In the genomic region with DNA sequence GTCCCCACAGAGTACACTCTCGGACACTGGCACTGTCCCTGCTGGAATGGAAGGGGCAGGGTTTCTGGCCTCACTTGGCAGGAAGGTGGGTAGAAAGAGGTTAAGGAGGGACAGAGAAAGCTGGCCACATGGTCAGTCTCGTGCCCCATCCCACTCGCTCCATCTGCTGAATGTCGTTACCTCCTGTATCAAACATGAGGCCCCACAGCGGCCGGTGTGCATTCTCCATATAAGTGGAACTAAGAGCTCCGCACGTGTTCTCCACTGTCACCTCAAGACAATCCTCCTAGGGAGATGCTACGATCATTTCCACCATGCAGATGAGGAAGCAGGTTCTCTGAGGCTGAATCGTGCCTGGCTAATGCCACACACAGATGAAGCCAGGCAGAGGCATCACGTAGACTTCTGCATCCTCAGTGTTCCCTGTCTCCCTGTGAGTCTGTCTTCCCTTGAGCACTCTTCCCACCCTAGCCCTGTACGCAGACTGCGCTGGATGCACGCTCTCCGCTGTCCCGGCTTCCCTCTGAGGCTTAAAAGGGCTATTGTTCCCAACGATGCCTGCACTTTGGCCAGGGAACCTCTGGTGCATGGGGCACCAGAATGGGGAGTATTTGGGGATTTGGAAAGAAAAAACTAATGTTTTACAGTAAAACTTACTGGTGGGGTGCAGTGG, we compare ENCODE assay signal across 22 cellular contexts. TPM values are rescaled to one million over a fixed set of nuclear protein-coding genes. Genes with fewer than 3 reads are reported as not detected.
A peak's percentile ranks its signal among the peaks of the same experiment; 100 is the strongest.
DNase-seq lines count a peak whose midpoint lies in the region; ATAC-seq and TF ChIP-seq lines count a peak whose summit lies in the region.
"Had no signal": no experiment of that assay in that cellular context is flagged by ENCODE, and none has a peak within 500 bp of the region (broad histone marks: within the 10 kb centered on the region; RNA-seq: fewer than 3 reads in every experiment).

No MANE protein-coding gene starts in this region.

- H3K23ac ChIP-seq in neuronal stem cell (ENCODE audit: low read depth, low read length, poor library complexity), result no peak overlapping the region

- H2BK15ac ChIP-seq in neuronal stem cell (ENCODE audit: low read length), result peak overlapping the region; percentile 91

- no peaks in the 10 kb centered on the region for H3K36me3 ChIP-seq in DND-41 (ENCODE audit: insufficient read depth, low read length)
- H3K36me3 ChIP-seq in neuronal stem cell (replicated peaks in 1 of 2; ENCODE audit: control insufficient read depth in 2 of 2, insufficient read depth in 2 of 2, low read length in 2 of 2), result no peaks in the 10 kb centered on the region
- H3K36me3 ChIP-seq: BLaER1 treated with 17β-estradiol and CSF1 and Interleukin-3, amounts not matched to agents 10 nM and 100 nM; breast epithelium; esophagus muscularis mucosa; lower lobe of right lung; SJCRH30; transverse colon had no signal

- H3K27ac ChIP-seq in DND-41 (ENCODE audit: low read length) (peak overlapping the region; percentile 13), coronary artery (no peak overlapping the region), neuronal stem cell (replicated peaks; ENCODE audit: low read length) (no peak overlapping the region)
- H3K27ac ChIP-seq: BLaER1 treated with 17β-estradiol and CSF1 and Interleukin-3, amounts not matched to agents 10 nM and 100 nM; breast epithelium; esophagus muscularis mucosa; lower lobe of right lung; SJCRH30; transverse colon had no signal

- H3K79me1 ChIP-seq in neuronal stem cell (ENCODE audit: low read depth, low read length), result no peaks in the 10 kb centered on the region

- peaks cover 38% of the 10 kb centered on the region for H3K4me1 ChIP-seq in DND-41 (ENCODE audit: insufficient read depth, low read length)
- peaks cover 9 to 27% of the 10 kb centered on the region in 2 donors for H3K4me1 ChIP-seq in neuronal stem cell (ENCODE audit: control insufficient read depth in 2 of 2, insufficient read depth in 1 of 2, low read depth in 1 of 2, low read length in 2 of 2)
- H3K4me1 ChIP-seq: breast epithelium, esophagus muscularis mucosa, lower lobe of right lung, transverse colon had no signal

- H3K36me3 Mint-ChIP-seq in activated CD4-positive, alpha-beta T cell treated with anti-CD3 and anti-CD28 coated beads, Interleukin-2, amount 10 ng/mL, durations not matched to agents 7 days and 5 days (ENCODE audit: low read depth), result peaks cover 7% of the 10 kb centered on the region
- H3K36me3 Mint-ChIP-seq in activated CD4-positive, alpha-beta T cell treated with anti-CD3 and anti-CD28 coated beads for 36 hours (ENCODE audit: low read depth), result no peaks in the 10 kb centered on the region

- H3K9me3 Mint-ChIP-seq in activated CD4-positive, alpha-beta T cell treated with anti-CD3 and anti-CD28 coated beads, Interleukin-2, amount 10 ng/mL, durations not matched to agents 7 days and 5 days, result no peaks in the 10 kb centered on the region
- no peaks in the 10 kb centered on the region for H3K9me3 Mint-ChIP-seq in activated CD4-positive, alpha-beta T cell treated with anti-CD3 and anti-CD28 coated beads for 36 hours (ENCODE audit: low read depth)
- H3K9me3 Mint-ChIP-seq: activated B cell treated with CpG ODN at 0.5 μM for 24 hours had no signal

- no peak overlapping the region for H3K4me2 ChIP-seq in DND-41 (ENCODE audit: insufficient read depth, low read length)
- no peak overlapping the region for H3K4me2 ChIP-seq in neuronal stem cell (ENCODE audit: insufficient read depth, low read length, poor library complexity, severe bottlenecking)

- CTCF ChIA-PET in activated CD4-positive, alpha-beta T cell treated with anti-CD3 and anti-CD28 coated beads, Interleukin-2, amount 10 ng/mL, durations not matched to agents 7 days and 5 days (lab: Charles Lee), result interaction anchor here (1.4 to 8.6 kb wide), 3 partner anchors 8 to 19 kb away, joined by 4 to 92 read pairs (median 4); no protein-coding TSS in a partner anchor
- CTCF ChIA-PET in activated CD4-positive, alpha-beta T cell treated with anti-CD3 and anti-CD28 coated beads for 36 hours (lab: Charles Lee), result interaction anchor here (0.7 to 6.6 kb wide), 3 partner anchors 17 to 41 kb away, joined by 3 to 62 read pairs (median 3); no protein-coding TSS in a partner anchor

- no peak for ATAC-seq in activated CD4-positive, alpha-beta T cell treated with anti-CD3 and anti-CD28 coated beads for 36 hours
- ATAC-seq in DND-41 (ENCODE audit: insufficient read depth, low read depth), result no peak
- no peak for ATAC-seq in GM18511 (IDR thresholded peaks at IDR 0.05; ENCODE audit: unreplicated experiment)
- ATAC-seq in GM19328 (IDR thresholded peaks at IDR 0.05; ENCODE audit: unreplicated experiment), result no peak
- ATAC-seq: lower lobe of right lung had no signal

- no peaks in the 10 kb centered on the region for H3K27me3 ChIP-seq in DND-41 (ENCODE audit: insufficient read depth, low read length, poor library complexity)
- peaks cover 0 to 26% (median 0%) of the 10 kb centered on the region in 3 experiments for H3K27me3 ChIP-seq in neuronal stem cell (ENCODE audit: control insufficient read depth in 3 of 3, insufficient read depth in 3 of 3, low read depth in 1 of 3, low read length in 3 of 3)
- H3K27me3 ChIP-seq: SJCRH30, transverse colon had no signal

- no peak for DNase-seq in activated CD4-positive, alpha-beta T cell treated with anti-CD3 and anti-CD28 coated beads, Interleukin-2, amount 10 ng/mL, durations not matched to agents 7 days and 5 days
- DNase-seq in activated CD4-positive, alpha-beta T cell treated with anti-CD3 and anti-CD28 coated beads for 36 hours, result no peak
- DNase-seq in DND-41 (no peak), coronary artery (ENCODE audit: low spot score) (peak; percentile 53), neuronal stem cell (ENCODE audit: low spot score) (no peak), inferior parietal cortex (ENCODE audit: extremely low spot score) (no peak)
- DNase-seq: activated B cell treated with CpG ODN at 0.5 μM for 24 hours, Kasumi-1, lower lobe of right lung, NCI-H1092, NCI-H2081, NCI-H524 treated with DMSO at 0.1 percent for 48 hours, OCI-M1, SJCRH30, transverse colon had no signal

- peak overlapping the region; percentile 91 for H3K27ac Mint-ChIP-seq in activated CD4-positive, alpha-beta T cell treated with anti-CD3 and anti-CD28 coated beads, Interleukin-2, amount 10 ng/mL, durations not matched to agents 7 days and 5 days
- H3K27ac Mint-ChIP-seq in activated CD4-positive, alpha-beta T cell treated with anti-CD3 and anti-CD28 coated beads for 36 hours, result no peak overlapping the region
- H3K27ac Mint-ChIP-seq: activated B cell treated with CpG ODN at 0.5 μM for 24 hours had no signal

- no peak overlapping the region for H3K4me3 Mint-ChIP-seq in activated CD4-positive, alpha-beta T cell treated with anti-CD3 and anti-CD28 coated beads, Interleukin-2, amount 10 ng/mL, durations not matched to agents 7 days and 5 days
- H3K4me3 Mint-ChIP-seq in activated CD4-positive, alpha-beta T cell treated with anti-CD3 and anti-CD28 coated beads for 36 hours, result no peak overlapping the region
- H3K4me3 Mint-ChIP-seq: activated B cell treated with CpG ODN at 0.5 μM for 24 hours had no signal

- WGBS in neuronal stem cell (ENCODE audit: extremely low coverage in 2 of 2, insufficient read length in 2 of 2, insufficient replicate concordance in 1 of 2), 2 donors, result no CpG with 5 or more reads among the region's 17 CpGs

- H3K9ac ChIP-seq in DND-41 (ENCODE audit: low read depth, low read length) (no peak overlapping the region), neuronal stem cell (ENCODE audit: low read depth, low read length, poor library complexity) (no peak overlapping the region)
- H3K9ac ChIP-seq: BLaER1 treated with 17β-estradiol and CSF1 and Interleukin-3, amounts not matched to agents 10 nM and 100 nM had no signal

- no peak overlapping the region for H3K4me3 ChIP-seq in DND-41 (ENCODE audit: low read depth in 1 of 2, low read length in 2 of 2)
- no peak overlapping the region for H3K4me3 ChIP-seq in coronary artery
- H3K4me3 ChIP-seq in neuronal stem cell (ENCODE audit: low read length in 2 of 2), result no peak overlapping the region
- H3K4me3 ChIP-seq: BLaER1 treated with 17β-estradiol and CSF1 and Interleukin-3, amounts not matched to agents 10 nM and 100 nM; breast epithelium; esophagus muscularis mucosa; lower lobe of right lung; SJCRH30; transverse colon had no signal

- H3K14ac ChIP-seq in neuronal stem cell (ENCODE audit: low read length), result peak overlapping the region; percentile 9

- peak overlapping the region; percentile 64 for H2AK5ac ChIP-seq in neuronal stem cell (ENCODE audit: low read depth, low read length)

- no peak overlapping the region for H4K91ac ChIP-seq in neuronal stem cell (ENCODE audit: low read depth, low read length, poor library complexity)

- peak overlapping the region; percentile 28 for H3K18ac ChIP-seq in neuronal stem cell (ENCODE audit: low read length)

- H3K27me3 Mint-ChIP-seq in activated CD4-positive, alpha-beta T cell treated with anti-CD3 and anti-CD28 coated beads, Interleukin-2, amount 10 ng/mL, durations not matched to agents 7 days and 5 days, result no peaks in the 10 kb centered on the region
- H3K27me3 Mint-ChIP-seq in activated CD4-positive, alpha-beta T cell treated with anti-CD3 and anti-CD28 coated beads for 36 hours, result no peaks in the 10 kb centered on the region

- H4K8ac ChIP-seq in neuronal stem cell (ENCODE audit: low read depth, low read length), result no peak overlapping the region

- POLR2A ChIA-PET in activated CD4-positive, alpha-beta T cell treated with anti-CD3 and anti-CD28 coated beads, Interleukin-2, amount 10 ng/mL, durations not matched to agents 7 days and 5 days (lab: Charles Lee), result no interaction called here
- POLR2A ChIA-PET in activated CD4-positive, alpha-beta T cell treated with anti-CD3 and anti-CD28 coated beads for 36 hours (lab: Charles Lee), result no interaction called here

- H4K20me1 ChIP-seq in DND-41 (ENCODE audit: insufficient read depth, low read length), result no peaks in the 10 kb centered on the region

- peaks cover 54% of the 10 kb centered on the region for H3K4me1 Mint-ChIP-seq in activated CD4-positive, alpha-beta T cell treated with anti-CD3 and anti-CD28 coated beads, Interleukin-2, amount 10 ng/mL, durations not matched to agents 7 days and 5 days
- peaks cover 39% of the 10 kb centered on the region for H3K4me1 Mint-ChIP-seq in activated CD4-positive, alpha-beta T cell treated with anti-CD3 and anti-CD28 coated beads for 36 hours

- intact Hi-C loops in activated CD4-positive, alpha-beta T cell treated with anti-CD3 and anti-CD28 coated beads for 36 hours (cut with DNase I, micrococcal nuclease), result no loop called here

- H2BK12ac ChIP-seq in neuronal stem cell (ENCODE audit: low read length), result no peak overlapping the region

- no peak overlapping the region for H2AFZ ChIP-seq in DND-41 (ENCODE audit: low read depth, low read length)
- H2AFZ ChIP-seq in neuronal stem cell (ENCODE audit: low read length), result no peak overlapping the region

- no peak overlapping the region for H2BK120ac ChIP-seq in neuronal stem cell (ENCODE audit: low read depth, low read length)

- no peak overlapping the region for H3K4ac ChIP-seq in neuronal stem cell (ENCODE audit: low read length)

- no peaks in the 10 kb centered on the region for H3K79me2 ChIP-seq in DND-41 (ENCODE audit: insufficient read depth, low read length)

- H2BK5ac ChIP-seq in neuronal stem cell (ENCODE audit: low read length), result no peak overlapping the region

- H3K9me3 ChIP-seq in DND-41 (ENCODE audit: insufficient read depth, low read length, severe bottlenecking) (no peaks in the 10 kb centered on the region), neuronal stem cell (replicated peaks in 1 of 2; ENCODE audit: control insufficient read depth in 2 of 2, insufficient read depth in 1 of 2, low read depth in 1 of 2, low read length in 2 of 2) (no peaks in the 10 kb centered on the region)
- H3K9me3 ChIP-seq: BLaER1 treated with 17β-estradiol and CSF1 and Interleukin-3, amounts not matched to agents 10 nM and 100 nM; breast epithelium; esophagus muscularis mucosa; lower lobe of right lung; SJCRH30; transverse colon had no signal

- TF ChIP-seq CTCF in DND-41 (IDR thresholded peaks at IDR 0.05; ENCODE audit: borderline replicate concordance, extremely low read depth, low read length, poor library complexity, severe bottlenecking), result no peak
- no peak for TF ChIP-seq CTCF in coronary artery (IDR thresholded peaks at IDR 0.05)

RNA-seq across cellular contexts. Expression of gene MAL, which starts 35.1 kb away (rescaled TPM):
- total RNA-seq in activated CD4-positive, alpha-beta T cell treated with anti-CD3 and anti-CD28 coated beads, Interleukin-2, amount 10 ng/mL, durations not matched to agents 7 days and 5 days, result 100 to 1,000 TPM; 237 to 339 TPM
- 10 to 100 TPM; 35.4 to 43.3 TPM for total RNA-seq in activated CD4-positive, alpha-beta T cell treated with anti-CD3 and anti-CD28 coated beads for 36 hours
- 0.18 TPM for polyA plus RNA-seq in neuronal stem cell (2013, experiment 1 of 2)
- 0.19 TPM for polyA plus RNA-seq in neuronal stem cell (2013, experiment 2 of 2)
- total RNA-seq: activated B cell treated with CpG ODN at 0.5 μM for 24 hours, HT-29, pulmonary artery endothelial cell, SJCRH30 had no signal

Comparison
In these comparisons a context has a peak if more than half of its experiments do, and no peak if none do; other contexts are left out.
1. RNA of gene MAL, which starts 35.1 kb away (total RNA-seq): 237 to 339 TPM in activated CD4-positive, alpha-beta T cell treated with anti-CD3 and anti-CD28 coated beads, Interleukin-2, amount 10 ng/mL, durations not matched to agents 7 days and 5 days; 35.4 to 43.3 TPM in activated CD4-positive, alpha-beta T cell treated with anti-CD3 and anti-CD28 coated beads for 36 hours; every median in the first group is over 4 times any median in the second.